In the genomic region with DNA sequence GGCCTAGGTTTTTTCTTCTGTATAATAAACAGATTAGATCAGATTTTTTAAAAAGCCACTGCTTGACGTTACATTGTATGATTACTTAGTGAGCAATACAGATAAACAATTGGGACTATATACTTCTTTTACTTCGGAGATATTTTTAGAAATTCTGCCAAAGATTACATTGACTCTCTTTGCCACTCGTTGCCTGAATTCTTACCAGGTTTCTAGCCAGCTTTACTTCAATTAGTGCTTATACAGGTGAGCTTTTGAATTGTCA, we compare ENCODE assay signal across 22 cellular contexts.
DNase-seq lines count a peak whose midpoint lies in the region; ATAC-seq and TF ChIP-seq lines count a peak whose summit lies in the region.
"Had no signal": no experiment of that assay in that cellular context is flagged by ENCODE, and none has a peak within 500 bp of the region (broad histone marks: within the 10 kb centered on the region; RNA-seq: fewer than 3 reads in every experiment).

No MANE protein-coding gene starts in this region.

- in situ Hi-C loops in astrocyte of the spinal cord (cut with HindIII; ENCODE audit: low sequenced_read_pairs), result no loop called here

- no peak overlapping the region for H2AFZ ChIP-seq in MM.1S (ENCODE audit: low read length)

- TF ChIP-seq CTCF in astrocyte of the spinal cord (IDR thresholded peaks at IDR 0.05; ENCODE audit: low read depth, low read length) (no peak), thyroid gland (IDR thresholded peaks at IDR 0.05) (no peak), MM.1S (IDR thresholded peaks at IDR 0.05; ENCODE audit: low read length) (no peak)

- no peak for DNase-seq in stimulated activated naive CD8-positive, alpha-beta T cell treated with anti-CD3 and anti-CD28 coated beads, Interleukin-15, amount 100 ng/mL, for 72 hours
- peak; percentile 55 for DNase-seq in astrocyte of the spinal cord (ENCODE audit: low read depth, low spot score)
- no peak for DNase-seq in thyroid gland
- no peak for DNase-seq in MM.1S
- DNase-seq in effector CD8-positive, alpha-beta T cell (lab: John Stamatoyannopoulos, UW), result no peak
- DNase-seq: activated CD8-positive, alpha-beta memory T cell treated with anti-CD3 and anti-CD28 coated beads, Interleukin-2, amount 50 U/mL, for 48 hours; amygdala; CD4-positive, alpha-beta memory T cell; cerebellar nuclear complex; GF-D8; left lung; NCI-H1694; NCI-H82; nucleus accumbens; OCI-M1; SIG-M5 had no signal

- no peaks in the 10 kb centered on the region for H3K27me3 Mint-ChIP-seq in stimulated activated naive CD8-positive, alpha-beta T cell treated with anti-CD3 and anti-CD28 coated beads, Interleukin-15, Interleukin-2, amounts not matched to agents 100 ng/mL and 50 ng/mL, for 24 hours
- no peaks in the 10 kb centered on the region for H3K27me3 Mint-ChIP-seq in stimulated activated naive CD8-positive, alpha-beta T cell treated with anti-CD3 and anti-CD28 coated beads, Interleukin-15, amount 100 ng/mL, for 72 hours
- H3K27me3 Mint-ChIP-seq: CD4-positive, alpha-beta memory T cell; stimulated activated memory B cell treated with anti-CD40 and anti-IgM and Interleukin-4, amounts not matched to agents 10 μg/mL and 1 μg/mL and 100 μg/mL, for 72 hours had no signal

- peaks cover 5 to 27% of the 10 kb centered on the region in 2 donors for H3K4me1 ChIP-seq in muscle layer of duodenum (ENCODE audit: control insufficient read depth in 1 of 2, insufficient read depth in 2 of 2, low read length in 2 of 2)
- H3K4me1 ChIP-seq in thyroid gland, result peaks cover 27 to 66% of the 10 kb centered on the region in 2 donors
- peaks cover 3% of the 10 kb centered on the region; the same call in 1 of the 2 replicates for H3K4me1 ChIP-seq in MM.1S (ENCODE audit: low read length)

- H4K20me1 ChIP-seq in MM.1S (ENCODE audit: insufficient read depth, low read length), result no peaks in the 10 kb centered on the region

- 38 to 46% methylated on average over 3 of the region's 3 CpGs for WGBS in thyroid gland, 2 donors

- H3K4me1 Mint-ChIP-seq in stimulated activated naive CD8-positive, alpha-beta T cell treated with anti-CD3 and anti-CD28 coated beads, Interleukin-15, Interleukin-2, amounts not matched to agents 100 ng/mL and 50 ng/mL, for 24 hours (ENCODE audit: low read depth), result peaks cover 76% of the 10 kb centered on the region
- peaks cover 79% of the 10 kb centered on the region for H3K4me1 Mint-ChIP-seq in stimulated activated naive CD8-positive, alpha-beta T cell treated with anti-CD3 and anti-CD28 coated beads, Interleukin-15, amount 100 ng/mL, for 72 hours

- no peaks in the 10 kb centered on the region for H3K9me3 Mint-ChIP-seq in stimulated activated naive CD8-positive, alpha-beta T cell treated with anti-CD3 and anti-CD28 coated beads, Interleukin-15, Interleukin-2, amounts not matched to agents 100 ng/mL and 50 ng/mL, for 24 hours
- H3K9me3 Mint-ChIP-seq in stimulated activated naive CD8-positive, alpha-beta T cell treated with anti-CD3 and anti-CD28 coated beads, Interleukin-15, amount 100 ng/mL, for 72 hours, result no peaks in the 10 kb centered on the region
- H3K9me3 Mint-ChIP-seq: CD4-positive, alpha-beta memory T cell; stimulated activated memory B cell treated with anti-CD40 and anti-IgM and Interleukin-4, amounts not matched to agents 10 μg/mL and 1 μg/mL and 100 μg/mL, for 72 hours; T-helper 1 cell treated with Interleukin-12 subunit alpha and Interleukin-12 subunit beta and Interleukin-4 antibody, amounts not matched to agents 30 μg/mL and 1 μg/mL, for 36 hours had no signal

- no peaks in the 10 kb centered on the region for H3F3A ChIP-seq in MM.1S (ENCODE audit: insufficient read depth, low read length)

- no peak overlapping the region for H3K4me2 ChIP-seq in MM.1S (ENCODE audit: low read depth, low read length)

- H3K4me3 ChIP-seq in astrocyte of the spinal cord (ENCODE audit: low read depth, low read length) (no peak overlapping the region), muscle layer of duodenum (ENCODE audit: low read depth in 1 of 2, low read length in 2 of 2) (no peak overlapping the region), thyroid gland (replicated peaks in 1 of 3) (no peak overlapping the region), MM.1S (ENCODE audit: low read length) (no peak overlapping the region)
- H3K4me3 ChIP-seq: K562, left lung had no signal

- intact Hi-C loops in thyroid gland (cut with DNase I), result no loop called here

- ATAC-seq in stimulated activated naive CD8-positive, alpha-beta T cell treated with anti-CD3 and anti-CD28 coated beads, Interleukin-15, amount 100 ng/mL, for 72 hours, result no peak
- ATAC-seq in GM19467 (IDR thresholded peaks at IDR 0.05; ENCODE audit: unreplicated experiment), result no peak
- ATAC-seq: K562; stimulated activated memory B cell treated with anti-CD40 and anti-IgM and Interleukin-4, amounts not matched to agents 10 μg/mL and 1 μg/mL and 100 μg/mL, for 72 hours had no signal

- H3K27ac Mint-ChIP-seq in stimulated activated naive CD8-positive, alpha-beta T cell treated with anti-CD3 and anti-CD28 coated beads, Interleukin-15, Interleukin-2, amounts not matched to agents 100 ng/mL and 50 ng/mL, for 24 hours, result peak overlapping the region; percentile 1
- H3K27ac Mint-ChIP-seq in stimulated activated naive CD8-positive, alpha-beta T cell treated with anti-CD3 and anti-CD28 coated beads, Interleukin-15, amount 100 ng/mL, for 72 hours, result no peak overlapping the region
- H3K27ac Mint-ChIP-seq: stimulated activated memory B cell treated with anti-CD40 and anti-IgM and Interleukin-4, amounts not matched to agents 10 μg/mL and 1 μg/mL and 100 μg/mL, for 72 hours had no signal

- no peak overlapping the region for H3K9ac ChIP-seq in MM.1S (ENCODE audit: low read length)

- no peaks in the 10 kb centered on the region for H3K27me3 ChIP-seq in muscle layer of duodenum (ENCODE audit: low read depth, low read length)
- H3K27me3 ChIP-seq in thyroid gland, result no peaks in the 10 kb centered on the region
- H3K27me3 ChIP-seq in MM.1S (replicated peaks; ENCODE audit: insufficient read depth, low read length), result no peaks in the 10 kb centered on the region
- H3K27me3 ChIP-seq: left lung had no signal

- H3K36me3 ChIP-seq in muscle layer of duodenum (ENCODE audit: control insufficient read depth in 1 of 2, insufficient read depth in 2 of 2, low read length in 2 of 2) (peaks cover 6 to 21% of the 10 kb centered on the region in 2 donors), thyroid gland (no peaks in the 10 kb centered on the region), MM.1S (replicated peaks; ENCODE audit: insufficient read depth, low read length) (no peaks in the 10 kb centered on the region; the same call in 1 of the 2 replicates)

- H3K9me3 ChIP-seq in muscle layer of duodenum (ENCODE audit: control insufficient read depth in 1 of 2, low read length in 2 of 2) (no peaks in the 10 kb centered on the region), thyroid gland (no peaks in the 10 kb centered on the region), MM.1S (replicated peaks; ENCODE audit: insufficient read depth, low read length) (no peaks in the 10 kb centered on the region)
- H3K9me3 ChIP-seq: left lung had no signal

- peaks cover 80% of the 10 kb centered on the region for H3K36me3 Mint-ChIP-seq in stimulated activated naive CD8-positive, alpha-beta T cell treated with anti-CD3 and anti-CD28 coated beads, Interleukin-15, Interleukin-2, amounts not matched to agents 100 ng/mL and 50 ng/mL, for 24 hours (ENCODE audit: low read depth)

- H3K27ac ChIP-seq in muscle layer of duodenum (ENCODE audit: low read length) (peak overlapping the region; percentile 56), thyroid gland (peak overlapping the region; percentile 77 to 91 (median 88)), MM.1S (ENCODE audit: low read length) (no peak overlapping the region)
- H3K27ac ChIP-seq: left lung had no signal

- no peak overlapping the region for H3K4me3 Mint-ChIP-seq in stimulated activated naive CD8-positive, alpha-beta T cell treated with anti-CD3 and anti-CD28 coated beads, Interleukin-15, Interleukin-2, amounts not matched to agents 100 ng/mL and 50 ng/mL, for 24 hours
- H3K4me3 Mint-ChIP-seq in stimulated activated naive CD8-positive, alpha-beta T cell treated with anti-CD3 and anti-CD28 coated beads, Interleukin-15, amount 100 ng/mL, for 72 hours, result no peak overlapping the region
- H3K4me3 Mint-ChIP-seq: CD4-positive, alpha-beta memory T cell; stimulated activated memory B cell treated with anti-CD40 and anti-IgM and Interleukin-4, amounts not matched to agents 10 μg/mL and 1 μg/mL and 100 μg/mL, for 72 hours; T-helper 1 cell treated with Interleukin-12 subunit alpha and Interleukin-12 subunit beta and Interleukin-4 antibody, amounts not matched to agents 30 μg/mL and 1 μg/mL, for 36 hours had no signal

- H3K9me2 ChIP-seq in MM.1S (replicated peaks; ENCODE audit: insufficient read depth, low read length), result no peaks in the 10 kb centered on the region

- TF ChIP-seq POLR2A in thyroid gland (IDR thresholded peaks at IDR 0.05), result no peak

- peaks cover 66% of the 10 kb centered on the region for H3K79me2 ChIP-seq in MM.1S (ENCODE audit: low read length)
